Comparison of ENCODE assay signal across 8 cellular contexts in genomic region chr17:82213251-82214011, GRCh38. TPM values are rescaled to one million over a fixed set of nuclear protein-coding genes. Genes with fewer than 3 reads are reported as not detected.
DNase-seq lines count a peak whose midpoint lies in the region; ATAC-seq, FAIRE-seq and TF ChIP-seq lines count a peak whose summit lies in the region.

No MANE protein-coding gene starts in this region.

- H2BK120ac ChIP-seq in IMR-90 (ENCODE audit: low read depth, low read length): peak overlapping the region; percentile 79

- peak overlapping the region; percentile 73 for H3K4me2 ChIP-seq in IMR-90 (ENCODE audit: low read depth, low read length)
- H3K4me2 ChIP-seq in mammary epithelial cell (ENCODE audit: insufficient read depth, low read depth, low read length): peak overlapping the region; percentile 99

- H3K9me3 ChIP-seq in IMR-90 (ENCODE audit: control insufficient read depth, insufficient read depth, low read length) (no peaks in the 10 kb centered on the region), T-helper 17 cell (ENCODE audit: control insufficient read depth, low read length, poor library complexity, severe bottlenecking) (no peaks in the 10 kb centered on the region), mammary epithelial cell (replicated peaks; ENCODE audit: insufficient read depth, low read length) (no peaks in the 10 kb centered on the region), small intestine (ENCODE audit: control insufficient read depth, low read depth) (no peaks in the 10 kb centered on the region)

- TF ChIP-seq CTCF in IMR-90 (conservative IDR thresholded peaks at IDR 0.05; ENCODE audit: low read depth, low read length): no peak
- TF ChIP-seq CTCF in mammary epithelial cell (conservative IDR thresholded peaks at IDR 0.05 in 1 of 2, IDR thresholded peaks at IDR 0.05 in 1 of 2; ENCODE audit: extremely low read depth in 1 of 2, insufficient read depth in 1 of 2, low read depth in 1 of 2, low read length in 2 of 2): no peak

- H3K4me1 Mint-ChIP-seq in T-helper 17 cell: peaks cover 18% of the 10 kb centered on the region

- H4K20me1 ChIP-seq in IMR-90 (ENCODE audit: insufficient read depth, low read length): no peaks in the 10 kb centered on the region
- no peaks in the 10 kb centered on the region for H4K20me1 ChIP-seq in mammary epithelial cell (ENCODE audit: insufficient read depth, low read length)

- peak overlapping the region; percentile 89 for H3K4me3 Mint-ChIP-seq in T-helper 17 cell

- H3K36me3 ChIP-seq in IMR-90 (ENCODE audit: control insufficient read depth, insufficient read depth, low read length) (no peaks in the 10 kb centered on the region), mammary epithelial cell (ENCODE audit: insufficient read depth, low read length) (no peaks in the 10 kb centered on the region), small intestine (ENCODE audit: control insufficient read depth in 2 of 2, insufficient read depth in 2 of 2, low read length in 2 of 2) (no peaks in the 10 kb centered on the region)

- DNase-seq in AG08396 (ENCODE audit: low spot score): peak; percentile 91
- peak; percentile 89 for DNase-seq in IMR-90
- peak in 1 of 3 donors; percentile 44 for DNase-seq in T-helper 17 cell
- peak; percentile 66 for DNase-seq in mammary epithelial cell
- DNase-seq in inferior parietal cortex (ENCODE audit: extremely low spot score): peak; percentile 60
- DNase-seq in small intestine: peak; percentile 16
- no peak for DNase-seq in MV-4-11 (lab: John Stamatoyannopoulos, UW)

- no peaks in the 10 kb centered on the region for H3K36me3 Mint-ChIP-seq in T-helper 17 cell (ENCODE audit: low read depth)

- no peak overlapping the region for H3K56ac ChIP-seq in IMR-90 (ENCODE audit: extremely low read depth, insufficient read depth, low read length)

- H3K27me3 ChIP-seq in IMR-90 (ENCODE audit: control insufficient read depth, insufficient read depth, low read length): no peaks in the 10 kb centered on the region
- H3K27me3 ChIP-seq in mammary epithelial cell (ENCODE audit: insufficient read depth, low read length): no peaks in the 10 kb centered on the region
- no peaks in the 10 kb centered on the region for H3K27me3 ChIP-seq in small intestine (ENCODE audit: control insufficient read depth in 2 of 2, insufficient read depth in 2 of 2, low read length in 2 of 2)

- TF ChIP-seq POLR2A in IMR-90 (IDR thresholded peaks at IDR 0.05; ENCODE audit: low read depth, low read length): no peak; the same call in 1 of the 2 replicates

- POLR2A ChIA-PET in IMR-90 (lab: Charles Lee; ENCODE audit: unreplicated experiment): no interaction called here

- H3K9ac ChIP-seq in IMR-90 (ENCODE audit: low read depth, low read length) (peak overlapping the region; percentile 71), mammary epithelial cell (ENCODE audit: insufficient read depth, low read length) (peak overlapping the region; percentile 81)

- H3K27ac ChIP-seq in IMR-90 (ENCODE audit: insufficient read depth, low read length) (peak overlapping the region; percentile 79), mammary epithelial cell (ENCODE audit: insufficient read depth, low read depth, low read length) (peak overlapping the region; percentile 80), small intestine (ENCODE audit: low read depth in 1 of 2, low read length in 1 of 2) (peak overlapping the region in 1 of 2 donors; percentile 81)

- H2AK5ac ChIP-seq in IMR-90 (ENCODE audit: low read depth, low read length): peak overlapping the region; percentile 69

- peak overlapping the region; percentile 83 for H3K27ac Mint-ChIP-seq in T-helper 17 cell

- H3K4ac ChIP-seq in IMR-90 (ENCODE audit: low read depth, low read length): peak overlapping the region; percentile 90

- ATAC-seq in GM18858 (IDR thresholded peaks at IDR 0.05; ENCODE audit: unreplicated experiment): peak; percentile 5
- ATAC-seq in IMR-90 (ENCODE audit: low read depth): peak; percentile 62
- ATAC-seq in T-helper 17 cell: peak; percentile 48

- dilution Hi-C loops in IMR-90 (cut with HindIII; ENCODE audit: low sequenced_read_pairs, unreplicated experiment): no loop called here
- dilution Hi-C loops in mammary epithelial cell (cut with HindIII; ENCODE audit: low sequenced_read_pairs): no loop called here

- intact Hi-C loops in IMR-90 (cut with micrococcal nuclease): no loop called here
- intact Hi-C loops in mammary epithelial cell (cut with micrococcal nuclease): no loop called here

- no peak for TF ChIP-seq RAD21 in IMR-90 (IDR thresholded peaks at IDR 0.05; ENCODE audit: low read length)

- H2BK20ac ChIP-seq in IMR-90 (ENCODE audit: low read depth, low read length): no peak overlapping the region

- peak overlapping the region; percentile 97 for H2AFZ ChIP-seq in IMR-90 (replicated peaks; ENCODE audit: low read length, poor library complexity)
- H2AFZ ChIP-seq in mammary epithelial cell (ENCODE audit: low read depth, low read length): peak overlapping the region; percentile 93

- no peak overlapping the region; the same call in 2 of the 3 replicates for H2BK15ac ChIP-seq in IMR-90 (ENCODE audit: low read depth, low read length)

- H3K9me1 ChIP-seq in IMR-90 (ENCODE audit: insufficient read depth, low read length): peaks cover 32% of the 10 kb centered on the region

- BruUV-seq in IMR-90 (replicated peaks; lab: Mats Ljungman, UMichigan) (no TSS peak), mammary epithelial cell (replicated peaks; lab: Mats Ljungman, UMichigan) (TSS peak; percentile 52)

- H3K14ac ChIP-seq in IMR-90 (replicated peaks; ENCODE audit: low read depth, low read length): peak overlapping the region; percentile 56; the same call in 1 of the 2 replicates

- no peak for FAIRE-seq in small intestine (lab: Jason Lieb, UNC)

- no peak overlapping the region for H3K18ac ChIP-seq in IMR-90 (ENCODE audit: low read depth, low read length)

- H3K4me3 ChIP-seq in IMR-90 (ENCODE audit: insufficient read depth, low read depth, low read length): peak overlapping the region; percentile 92
- peak overlapping the region; percentile 86 to 92 (median 91) for H3K4me3 ChIP-seq in mammary epithelial cell (replicated peaks in 1 of 3; ENCODE audit: insufficient read depth in 1 of 3, low read depth in 2 of 3, low read length in 3 of 3)
- H3K4me3 ChIP-seq in small intestine (ENCODE audit: low read depth in 1 of 2, low read length in 2 of 2): peak overlapping the region; percentile 78 to 92

- WGBS in IMR-90 (ENCODE audit: extremely low coverage in 2 of 2, insufficient read length in 1 of 2), 2 experiments: 18% methylated on average over 4 of the region's 37 CpGs; no CpG with 5 or more reads in 1 of the 2 experiments
- WGBS in mammary epithelial cell (ENCODE audit: low coverage, missing lambda C conversion rate): 6% methylated on average over 7 of the region's 37 CpGs
- WGBS in small intestine, 3 donors: 9 to 10% (median 9%) methylated on average over 19 to 37 of the region's 37 CpGs

- peak overlapping the region; percentile 23; the same call in 1 of the 2 replicates for H4K5ac ChIP-seq in IMR-90 (ENCODE audit: low read depth, low read length)

- H2AK9ac ChIP-seq in IMR-90 (replicated peaks; ENCODE audit: low read depth, low read length, poor library complexity): peak overlapping the region; percentile 95

- peak overlapping the region; percentile 2 to 85; a peak in 2 of 4 replicates for H4K8ac ChIP-seq in IMR-90 (ENCODE audit: low read depth in 2 of 2, low read length in 2 of 2)

- H3K27me3 Mint-ChIP-seq in T-helper 17 cell: no peaks in the 10 kb centered on the region

- H3K4me1 ChIP-seq in IMR-90 (ENCODE audit: control insufficient read depth, insufficient read depth, low read length): peaks cover 39% of the 10 kb centered on the region
- H3K4me1 ChIP-seq in mammary epithelial cell (ENCODE audit: insufficient read depth, low read length): peaks cover 51% of the 10 kb centered on the region
- peaks cover 0 to 4% of the 10 kb centered on the region in 2 donors for H3K4me1 ChIP-seq in small intestine (ENCODE audit: control insufficient read depth in 2 of 2, insufficient read depth in 1 of 2, low read depth in 1 of 2, low read length in 1 of 2)

- H4K91ac ChIP-seq in IMR-90 (ENCODE audit: insufficient read depth, low read depth, low read length): peak overlapping the region; percentile 69; the same call in 1 of the 2 replicates

- H3K79me1 ChIP-seq in IMR-90 (ENCODE audit: low read depth in 1 of 2, low read length in 2 of 2): peaks cover 22 to 61% of the 10 kb centered on the region in 2 experiments; a peak in 3 of 4 replicates

- peak overlapping the region; percentile 59 for H2BK5ac ChIP-seq in IMR-90 (ENCODE audit: low read depth, low read length, poor library complexity, severe bottlenecking)

- CTCF ChIA-PET in IMR-90 (lab: Yijun Ruan, JAX) (no interaction called here), mammary epithelial cell (lab: Charles Lee; ENCODE audit: low non-redundant PET) (no interaction called here)

- H3K79me2 ChIP-seq in mammary epithelial cell (ENCODE audit: insufficient read depth, low read length): peaks cover 14% of the 10 kb centered on the region

- in situ Hi-C loops in IMR-90 (cut with MboI; ENCODE audit: low sequenced_read_pairs) (no loop called here), mammary epithelial cell (cut with MboI; ENCODE audit: low sequenced_read_pairs in 2 of 2) (no loop called here)

- H3K23ac ChIP-seq in IMR-90 (ENCODE audit: low read depth, low read length): peak overlapping the region; percentile 73; the same call in 1 of the 2 replicates

TF ChIP-seq in IMR-90, 13 proteins besides CTCF, POLR2A, EP300 and RAD21 (continues in another document):
- TF ChIP-seq MXI1 (IDR thresholded peaks at IDR 0.05; ENCODE audit: borderline replicate concordance, low read depth, low read length): peak; percentile 46; the same call in 1 of the 2 replicates
- peak; percentile 93 for TF ChIP-seq CEBPB (IDR thresholded peaks at IDR 0.05; ENCODE audit: low read depth, low read length)
- TF ChIP-seq MAFK (IDR thresholded peaks at IDR 0.05; ENCODE audit: low read depth, low read length): no peak

RNA-seq across cellular contexts. Expression of gene CCDC57, which starts 0.8 kb away (rescaled TPM):
- total RNA-seq in IMR-90 (2012; rRNA removed) (6.9 and 7.3 TPM in 2 replicates), T-helper 17 cell (10 to 100 TPM; 79.1 to 89.0 TPM), mammary epithelial cell (10 to 100 TPM; 24.8 to 52.0 TPM)
- polyA plus RNA-seq in IMR-90 (2012; rRNA removed) (31.3 and 32.4 TPM in 2 replicates), mammary epithelial cell (14.1 TPM), small intestine (10 to 100 TPM; 36.7 to 97.3 (median 47.7) TPM)
- polyA plus RNA-seq in IMR-90 (2012; cell fraction: cytosol; rRNA removed): 5.1 and 6.2 TPM in 2 replicates
- 259 and 322 TPM in 2 replicates for polyA plus RNA-seq in IMR-90 (2012; cell fraction: nucleus; rRNA removed; ENCODE audit: low replicate concordance)
- 7.5 TPM for polyA minus RNA-seq in mammary epithelial cell

RNA-seq across cellular contexts. Expression of gene SLC16A3, which starts 15.4 kb away (rescaled TPM):
- total RNA-seq in IMR-90 (2012; rRNA removed) (49.1 and 49.7 TPM in 2 replicates), T-helper 17 cell (10 to 100 TPM; 47.2 to 56.2 TPM), mammary epithelial cell (100 to 1,000 TPM; 180 to 212 TPM)
- polyA plus RNA-seq in IMR-90 (2012; rRNA removed) (181 and 204 TPM in 2 replicates), mammary epithelial cell (118 TPM), small intestine (10 to 100 TPM in 1 of 3 donors, 1 to 10 TPM in 2; 5.4 to 33.2 (median 7.8) TPM)
- 128 and 499 TPM in 2 replicates for polyA plus RNA-seq in IMR-90 (2012; cell fraction: cytosol; rRNA removed)
- 77.3 and 325 TPM in 2 replicates for polyA plus RNA-seq in IMR-90 (2012; cell fraction: nucleus; rRNA removed; ENCODE audit: low replicate concordance)
- 42.3 TPM for polyA minus RNA-seq in mammary epithelial cell

Comparison
In these comparisons a context has a peak if more than half of its experiments do, and no peak if none do; other contexts are left out.
1. ATAC-seq: peak in every context shown above with its lines; median percentile 62 in IMR-90; 48 in T-helper 17 cell; 5 in GM18858.